Comparison of ENCODE assay signal across 12 cellular contexts in the genomic region with DNA sequence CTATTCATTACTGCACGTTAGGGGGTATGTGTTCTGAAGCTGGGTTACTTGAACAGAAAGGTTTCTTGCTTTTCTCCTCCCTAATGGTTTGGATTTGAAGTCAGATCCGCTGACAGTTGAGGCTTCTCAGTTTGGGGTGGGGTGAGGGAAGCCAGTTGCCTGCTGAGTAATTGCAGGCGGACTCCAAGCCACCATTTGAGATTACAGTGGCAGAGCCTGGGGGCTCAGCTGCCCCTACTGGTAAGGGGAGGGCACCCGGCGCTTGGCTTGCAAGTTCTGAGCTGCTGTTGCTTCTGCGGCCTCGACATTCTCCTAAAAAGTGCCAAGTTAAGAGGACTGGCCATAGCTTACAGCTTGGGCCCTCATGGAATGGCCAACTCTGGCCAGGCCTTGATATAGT. TPM values are rescaled to one million over a fixed set of nuclear protein-coding genes. Genes with fewer than 3 reads are reported as not detected.
DNase-seq lines count a peak whose midpoint lies in the region; ATAC-seq and TF ChIP-seq lines count a peak whose summit lies in the region.
"Had no signal": no experiment of that assay in that cellular context is flagged by ENCODE, and none has a peak within 500 bp of the region (broad histone marks: within the 10 kb centered on the region; RNA-seq: fewer than 3 reads in every experiment).

No MANE protein-coding gene starts in this region.

- TF ChIP-seq EP300 in SK-N-SH (IDR thresholded peaks at IDR 0.05; ENCODE audit: borderline replicate concordance in 1 of 2, low read depth in 1 of 2, low read length in 1 of 2), result no peak

- H3K4me1 Mint-ChIP-seq in activated B cell treated with CpG ODN at 0.5 μM for 24 hours, result peaks cover 50% of the 10 kb centered on the region
- H3K4me1 Mint-ChIP-seq in stimulated activated naive B cell treated with anti-CD40 and anti-IgM and Interleukin-4, amounts not matched to agents 10 μg/mL and 1 μg/mL and 100 μg/mL, for 72 hours, result peaks cover 23 to 54% of the 10 kb centered on the region in 2 donors

- H3K36me3 ChIP-seq in SK-N-SH (replicated peaks in 1 of 2; ENCODE audit: control insufficient read depth in 1 of 2, insufficient read depth in 2 of 2, low read length in 1 of 2), result no peaks in the 10 kb centered on the region
- H3K36me3 ChIP-seq: tibial artery had no signal

- no peaks in the 10 kb centered on the region for H3K9me3 ChIP-seq in SK-N-SH
- H3K9me3 ChIP-seq: A549, tibial artery had no signal

- H3K79me2 ChIP-seq in SK-N-SH (ENCODE audit: insufficient read depth), result no peaks in the 10 kb centered on the region

- no peaks in the 10 kb centered on the region for H3K9me3 Mint-ChIP-seq in activated B cell treated with CpG ODN at 0.5 μM for 24 hours
- H3K9me3 Mint-ChIP-seq in stimulated activated naive B cell treated with anti-CD40 and anti-IgM and Interleukin-4, amounts not matched to agents 10 μg/mL and 1 μg/mL and 100 μg/mL, for 72 hours, result no peaks in the 10 kb centered on the region

- peaks cover 0 to 9% of the 10 kb centered on the region in 2 experiments; a peak in 1 of 4 replicates for H3K4me1 ChIP-seq in SK-N-SH (ENCODE audit: control insufficient read depth in 1 of 2, insufficient read depth in 2 of 2, low read depth in 1 of 2, low read length in 1 of 2)

- 70% methylated on average over 6 of the region's 7 CpGs for WGBS in SK-N-SH (ENCODE audit: low lambda C conversion rate)

- H3K36me3 Mint-ChIP-seq in activated B cell treated with CpG ODN at 0.5 μM for 24 hours (ENCODE audit: low read depth), result no peaks in the 10 kb centered on the region
- no peaks in the 10 kb centered on the region for H3K36me3 Mint-ChIP-seq in stimulated activated naive B cell treated with anti-CD40 and anti-IgM and Interleukin-4, amounts not matched to agents 10 μg/mL and 1 μg/mL and 100 μg/mL, for 72 hours

- H3K4me3 ChIP-seq in SK-N-SH (ENCODE audit: low read depth in 2 of 2, low read length in 1 of 2) (no peak overlapping the region), iPS-11a (ENCODE audit: low read depth, low read length) (peak overlapping the region; percentile 10)
- H3K4me3 ChIP-seq: A549 had no signal

- H3K4me2 ChIP-seq in SK-N-SH, result no peak overlapping the region
- H3K4me2 ChIP-seq: A549 had no signal

- H3F3A ChIP-seq in SK-N-SH (replicated peaks; ENCODE audit: insufficient read depth), result no peaks in the 10 kb centered on the region

- H3K9ac ChIP-seq in SK-N-SH, result no peak overlapping the region

- intact Hi-C loops in activated B cell treated with CpG ODN at 0.5 μM for 24 hours (cut with micrococcal nuclease), result loop anchor here (5.0 kb wide), 3 partner anchors 71 to 134 kb away; a partner anchor contains a TSS

- peaks cover 34% of the 10 kb centered on the region for H3K27me3 Mint-ChIP-seq in activated B cell treated with CpG ODN at 0.5 μM for 24 hours
- H3K27me3 Mint-ChIP-seq in stimulated activated naive B cell treated with anti-CD40 and anti-IgM and Interleukin-4, amounts not matched to agents 10 μg/mL and 1 μg/mL and 100 μg/mL, for 72 hours, result peaks cover 74 to 82% of the 10 kb centered on the region in 2 donors

- TF ChIP-seq RAD21 in SK-N-SH (IDR thresholded peaks at IDR 0.05; ENCODE audit: low read length), result no peak

- no peaks in the 10 kb centered on the region for H3K9me2 ChIP-seq in SK-N-SH

- ATAC-seq in SK-N-SH treated with all-trans-retinoic acid at 6 μM for 48 hours (no peak), activated B cell treated with CpG ODN at 0.5 μM for 24 hours (ENCODE audit: low read depth) (no peak), GM19035 (IDR thresholded peaks at IDR 0.05; ENCODE audit: unreplicated experiment) (no peak), GM21786 (IDR thresholded peaks at IDR 0.05; ENCODE audit: unreplicated experiment) (no peak)
- ATAC-seq in stimulated activated naive B cell treated with anti-CD40 and anti-IgM and Interleukin-4, amounts not matched to agents 10 μg/mL and 1 μg/mL and 100 μg/mL, for 72 hours (replicated peaks), result no peak
- ATAC-seq: A549 had no signal

- no peaks in the 10 kb centered on the region for H4K20me1 ChIP-seq in SK-N-SH (ENCODE audit: insufficient read depth)

- POLR2A ChIA-PET in SK-N-SH (lab: Yijun Ruan, JAX), result no interaction called here
- POLR2A ChIA-PET in activated B cell treated with CpG ODN at 0.5 μM for 24 hours (lab: Charles Lee), result interaction anchor here (0.7 to 3.0 kb wide), 12 partner anchors 8 to 362 kb away, joined by 3 to 20 read pairs (median 4); a partner anchor contains a TSS

- no peak overlapping the region for H2AFZ ChIP-seq in SK-N-SH (ENCODE audit: low read depth)

- 0 out of 2 replicates have a peak, but pooled peaks cover 17% of the 10 kb centered on the region for H3K27me3 ChIP-seq in SK-N-SH (ENCODE audit: insufficient read depth)

- H3K27ac Mint-ChIP-seq in activated B cell treated with CpG ODN at 0.5 μM for 24 hours, result no peak overlapping the region
- H3K27ac Mint-ChIP-seq in stimulated activated naive B cell treated with anti-CD40 and anti-IgM and Interleukin-4, amounts not matched to agents 10 μg/mL and 1 μg/mL and 100 μg/mL, for 72 hours, result peak overlapping the region; percentile 14

- no peak overlapping the region for H3K27ac ChIP-seq in SK-N-SH (ENCODE audit: low read depth in 2 of 2, low read length in 1 of 2)

- TF ChIP-seq CTCF in SK-N-SH (IDR thresholded peaks at IDR 0.05), result no peak
- TF ChIP-seq CTCF in activated B cell treated with CpG ODN at 0.5 μM for 24 hours (IDR thresholded peaks at IDR 0.05), result no peak

- peak; percentile 62 for DNase-seq in SK-N-SH
- DNase-seq in activated B cell treated with CpG ODN at 0.5 μM for 24 hours, result no peak
- no peak for DNase-seq in stimulated activated naive B cell treated with anti-CD40 and anti-IgM and Interleukin-4, amounts not matched to agents 10 μg/mL and 1 μg/mL and 100 μg/mL, for 72 hours
- no peak for DNase-seq in KG1 (lab: John Stamatoyannopoulos, UW)
- DNase-seq: tibial artery had no signal

- CTCF ChIA-PET in SK-N-SH (lab: Yijun Ruan, JAX) (interaction anchor here (1.0 to 3.6 kb wide), 3 partner anchors 10 to 120 kb away, joined by 4 to 11 read pairs (median 4); no protein-coding TSS in a partner anchor), activated B cell treated with CpG ODN at 0.5 μM for 24 hours (lab: Charles Lee) (interaction anchor here (1.0 to 3.3 kb wide), 6 partner anchors 8 to 119 kb away, joined by 3 to 20 read pairs (median 4); a partner anchor contains a TSS)

- H3K4me3 Mint-ChIP-seq in activated B cell treated with CpG ODN at 0.5 μM for 24 hours, result peak overlapping the region; percentile 83
- peak overlapping the region in 1 of 2 donors; percentile 91 for H3K4me3 Mint-ChIP-seq in stimulated activated naive B cell treated with anti-CD40 and anti-IgM and Interleukin-4, amounts not matched to agents 10 μg/mL and 1 μg/mL and 100 μg/mL, for 72 hours

TF ChIP-seq in SK-N-SH, 30 proteins besides CTCF, POLR2A, EP300 and RAD21 (continues in another document):
- TF ChIP-seq FOXJ3 (CRISPR knock-in tag; IDR thresholded peaks at IDR 0.05) (no peak), GATA2 (CRISPR knock-in tag; IDR thresholded peaks at IDR 0.05) (no peak), SMC3 (IDR thresholded peaks at IDR 0.05; ENCODE audit: low read depth, low read length) (no peak), EZH2phosphoT487 (IDR thresholded peaks at IDR 0.05; ENCODE audit: borderline replicate concordance, low read depth) (no peak), TCF12 (IDR thresholded peaks at IDR 0.05) (no peak), NFIC (IDR thresholded peaks at IDR 0.05; ENCODE audit: borderline replicate concordance) (no peak), JUND (IDR thresholded peaks at IDR 0.05) (no peak), TAF1 (IDR thresholded peaks at IDR 0.05; ENCODE audit: borderline replicate concordance, low read depth, low read length) (no peak), ELF1 (IDR thresholded peaks at IDR 0.05) (no peak), RXRA (IDR thresholded peaks at IDR 0.05; ENCODE audit: borderline replicate concordance, low read depth) (no peak), RCOR1 (IDR thresholded peaks at IDR 0.05; ENCODE audit: low read length) (no peak)
- TF ChIP-seq, protein P1, sequence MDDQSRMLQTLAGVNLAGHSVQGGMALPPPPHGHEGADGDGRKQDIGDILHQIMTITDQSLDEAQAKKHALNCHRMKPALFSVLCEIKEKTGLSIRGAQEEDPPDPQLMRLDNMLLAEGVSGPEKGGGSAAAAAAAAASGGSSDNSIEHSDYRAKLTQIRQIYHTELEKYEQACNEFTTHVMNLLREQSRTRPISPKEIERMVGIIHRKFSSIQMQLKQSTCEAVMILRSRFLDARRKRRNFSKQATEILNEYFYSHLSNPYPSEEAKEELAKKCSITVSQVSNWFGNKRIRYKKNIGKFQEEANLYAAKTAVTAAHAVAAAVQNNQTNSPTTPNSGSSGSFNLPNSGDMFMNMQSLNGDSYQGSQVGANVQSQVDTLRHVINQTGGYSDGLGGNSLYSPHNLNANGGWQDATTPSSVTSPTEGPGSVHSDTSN (IDR thresholded peaks at IDR 0.05), result no peak

TF ChIP-seq in SK-N-SH treated with all-trans-retinoic acid at 6 μM for 48 hours, 23 proteins besides CTCF, POLR2A, EP300 and RAD21 (continues in another document):
- TF ChIP-seq TOX (CRISPR knock-in tag; IDR thresholded peaks at IDR 0.05; ENCODE audit: borderline replicate concordance) (no peak), ZFP3 (CRISPR knock-in tag; IDR thresholded peaks at IDR 0.05) (no peak)
- TF ChIP-seq, protein P2, sequence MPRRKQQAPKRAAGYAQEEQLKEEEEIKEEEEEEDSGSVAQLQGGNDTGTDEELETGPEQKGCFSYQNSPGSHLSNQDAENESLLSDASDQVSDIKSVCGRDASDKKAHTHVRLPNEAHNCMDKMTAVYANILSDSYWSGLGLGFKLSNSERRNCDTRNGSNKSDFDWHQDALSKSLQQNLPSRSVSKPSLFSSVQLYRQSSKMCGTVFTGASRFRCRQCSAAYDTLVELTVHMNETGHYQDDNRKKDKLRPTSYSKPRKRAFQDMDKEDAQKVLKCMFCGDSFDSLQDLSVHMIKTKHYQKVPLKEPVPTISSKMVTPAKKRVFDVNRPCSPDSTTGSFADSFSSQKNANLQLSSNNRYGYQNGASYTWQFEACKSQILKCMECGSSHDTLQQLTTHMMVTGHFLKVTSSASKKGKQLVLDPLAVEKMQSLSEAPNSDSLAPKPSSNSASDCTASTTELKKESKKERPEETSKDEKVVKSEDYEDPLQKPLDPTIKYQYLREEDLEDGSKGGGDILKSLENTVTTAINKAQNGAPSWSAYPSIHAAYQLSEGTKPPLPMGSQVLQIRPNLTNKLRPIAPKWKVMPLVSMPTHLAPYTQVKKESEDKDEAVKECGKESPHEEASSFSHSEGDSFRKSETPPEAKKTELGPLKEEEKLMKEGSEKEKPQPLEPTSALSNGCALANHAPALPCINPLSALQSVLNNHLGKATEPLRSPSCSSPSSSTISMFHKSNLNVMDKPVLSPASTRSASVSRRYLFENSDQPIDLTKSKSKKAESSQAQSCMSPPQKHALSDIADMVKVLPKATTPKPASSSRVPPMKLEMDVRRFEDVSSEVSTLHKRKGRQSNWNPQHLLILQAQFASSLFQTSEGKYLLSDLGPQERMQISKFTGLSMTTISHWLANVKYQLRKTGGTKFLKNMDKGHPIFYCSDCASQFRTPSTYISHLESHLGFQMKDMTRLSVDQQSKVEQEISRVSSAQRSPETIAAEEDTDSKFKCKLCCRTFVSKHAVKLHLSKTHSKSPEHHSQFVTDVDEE (CRISPR knock-in tag; IDR thresholded peaks at IDR 0.05), result no peak

RNA-seq across cellular contexts. Expression of a gene that starts 2.0 kb away (rescaled TPM):
- 0.05 TPM in 1 of 2 replicates, not detected in the other for polyA plus RNA-seq in SK-N-SH (2012; rRNA removed)
- 0.03 TPM in 1 of 2 replicates, not detected in the other for polyA plus RNA-seq in SK-N-SH (2012; cell fraction: cytosol; rRNA removed)
- polyA plus RNA-seq in SK-N-SH (2012; cell fraction: nucleus; rRNA removed), result 0.02 TPM in 1 of 2 replicates, not detected in the other
- total RNA-seq in activated B cell treated with CpG ODN at 0.5 μM for 24 hours, result 0.64 and 0.78 TPM in 2 replicates
- total RNA-seq: glomerular endothelial cell had no signal
- polyA plus RNA-seq: right cardiac atrium had no signal
